Comparison of ENCODE assay signal across 9 cellular contexts in genomic region chr7:150937848-150938561, GRCh38. TPM values are rescaled to one million over a fixed set of nuclear protein-coding genes. Genes with fewer than 3 reads are reported as not detected.
A peak's percentile ranks its signal among the peaks of the same experiment; 100 is the strongest.
DNase-seq lines count a peak whose midpoint lies in the region; TF ChIP-seq lines count a peak whose summit lies in the region.
"Had no signal": no experiment of that assay in that cellular context is flagged by ENCODE, and none has a peak within 500 bp of the region (broad histone marks: within the 10 kb centered on the region; RNA-seq: fewer than 3 reads in every experiment).

No MANE protein-coding gene starts in this region.

- H3K36me3 ChIP-seq in SK-N-MC (ENCODE audit: insufficient read depth, low read length), result no peaks in the 10 kb centered on the region
- no peaks in the 10 kb centered on the region for H3K36me3 ChIP-seq in suprapubic skin

- H3K4me3 ChIP-seq in SK-N-MC, result peak overlapping the region; percentile 47
- no peak overlapping the region for H3K4me3 ChIP-seq in suprapubic skin
- H3K4me3 ChIP-seq: lung had no signal

- H3K27ac ChIP-seq in SK-N-MC (no peak overlapping the region), suprapubic skin (no peak overlapping the region)

- TF ChIP-seq CTCF in suprapubic skin (IDR thresholded peaks at IDR 0.05), result no peak
- TF ChIP-seq CTCF in GM10248 (IDR thresholded peaks at IDR 0.05; ENCODE audit: control extremely low read depth, extremely low read depth, low read depth, missing control alignments), result no peak

- POLR2A ChIA-PET in GM10248 (lab: Yijun Ruan, JAX), result no interaction called here

- H3K9ac ChIP-seq in SK-N-MC (ENCODE audit: insufficient read length), result no peak overlapping the region

- H3K9me3 ChIP-seq in SK-N-MC (ENCODE audit: low read depth, low read length), result no peaks in the 10 kb centered on the region
- no peaks in the 10 kb centered on the region for H3K9me3 ChIP-seq in suprapubic skin

- H3K4me1 ChIP-seq in suprapubic skin, result peaks cover 20% of the 10 kb centered on the region

- DNase-seq in activated T-cell treated with anti-CD3 and anti-CD28 coated beads for 1 hour (ENCODE audit: low read depth) (peak; percentile 13), activated T-cell treated with anti-CD3 and anti-CD28 coated beads for 4 hours (no peak), SK-N-MC (ENCODE audit: low read depth, low spot score) (no peak), fibroblast of gingiva (ENCODE audit: low read depth) (peak; percentile 6), suprapubic skin (ENCODE audit: low spot score in 2 of 2) (peak; percentile 40 to 70), GM10248 (ENCODE audit: extremely low spot score) (no peak), MV-4-11 (lab: John Stamatoyannopoulos, UW) (no peak), activated gamma-delta T cell treated with Interleukin-2 at 50 U/mL for 16 hours (no peak)

- TF ChIP-seq EP300 in suprapubic skin (IDR thresholded peaks at IDR 0.05), result no peak

- WGBS in suprapubic skin, result 29% methylated on average over 13 of the region's 15 CpGs

- CTCF ChIA-PET in GM10248 (lab: Yijun Ruan, JAX), result interaction anchor here (0.6 to 1.3 kb wide), 4 partner anchors 9 to 174 kb away, joined by 3 to 4 read pairs (median 3); no protein-coding TSS in a partner anchor

- H3K27me3 ChIP-seq in suprapubic skin, result peaks cover 13% of the 10 kb centered on the region

- TF ChIP-seq POLR2A in suprapubic skin (IDR thresholded peaks at IDR 0.05), result no peak

RNA-seq across cellular contexts. Expression of gene KCNH2, which starts 40.1 kb away (rescaled TPM):
- total RNA-seq in suprapubic skin, result under 1 TPM in 1 of 4 donors, not detected in 3; 0.70 TPM

RNA-seq across cellular contexts. Expression of gene NOS3, which starts 52.8 kb away (rescaled TPM):
- 10 to 100 TPM in 1 of 4 donors, 1 to 10 TPM in 3; 2.6 to 10.9 (median 6.8) TPM for total RNA-seq in suprapubic skin

Comparison
In these comparisons a context has a peak if more than half of its experiments do, and no peak if none do; other contexts are left out.
1. DNase-seq: peak in activated T-cell treated with anti-CD3 and anti-CD28 coated beads for 1 hour (single experiment), fibroblast of gingiva (single experiment) and suprapubic skin (2 of 2); none in activated T-cell treated with anti-CD3 and anti-CD28 coated beads for 4 hours (single experiment), SK-N-MC (single experiment), GM10248 (single experiment), MV-4-11 (single experiment) and activated gamma-delta T cell treated with Interleukin-2 at 50 U/mL for 16 hours (single experiment).